Comparison of ENCODE assay signal across 31 cellular contexts in the genomic region with DNA sequence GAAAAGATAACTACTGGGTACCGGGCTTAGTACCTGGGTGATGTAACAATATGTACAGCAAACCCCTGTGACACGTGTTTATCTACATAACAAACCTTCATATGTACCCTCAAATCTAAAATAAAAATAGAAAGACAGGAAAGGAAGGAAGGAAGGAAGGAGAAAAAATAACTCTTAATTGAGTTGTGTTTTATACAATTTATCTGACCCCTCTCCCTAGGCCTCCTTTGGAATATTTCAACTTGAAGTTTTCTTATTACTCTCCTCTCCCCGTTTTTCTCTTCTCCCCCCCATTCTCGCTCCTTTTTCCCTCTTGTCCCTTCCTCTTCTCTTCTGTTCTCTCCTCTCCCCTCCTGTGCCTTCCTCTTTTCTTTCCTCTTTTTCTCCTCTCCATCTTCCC.
"Had no signal": no experiment of that assay in that cellular context is flagged by ENCODE, and none has a peak within 500 bp of the region (broad histone marks: within the 10 kb centered on the region; RNA-seq: fewer than 3 reads in every experiment).

No MANE protein-coding gene starts in this region.

- FAIRE-seq: bronchial epithelial cell, TTC549 had no signal

- ATAC-seq: activated CD4-positive, alpha-beta T cell treated with anti-CD3 and anti-CD28 coated beads for 36 hours; activated CD4-positive, CD25-positive, alpha-beta regulatory T cell treated with anti-CD3 and anti-CD28 coated beads, Interleukin-2, amount 50 U/mL, for 24 hours; activated CD8-positive, alpha-beta memory T cell treated with anti-CD3 and anti-CD28 coated beads, Interleukin-2, amount 10 ng/mL, durations not matched to agents 7 days and 5 days; activated CD8-positive, alpha-beta T cell treated with anti-CD3 and anti-CD28 coated beads, Interleukin-2, amount 10 ng/mL, durations not matched to agents 7 days and 5 days; activated naive CD8-positive, alpha-beta T cell treated with anti-CD3 and anti-CD28 coated beads, Interleukin-2, amount 50 U/mL, for 24 hours; WTC11 had no signal

- H3K36me3 ChIP-seq: ascending aorta, cardiac muscle cell had no signal

- H3K27ac ChIP-seq: ascending aorta, cardiac muscle cell had no signal

- H3K4me1 ChIP-seq: ascending aorta had no signal

- H3K9me3 ChIP-seq: ascending aorta had no signal

- DNase-seq: activated CD4-positive, alpha-beta memory T cell treated with anti-CD3 and anti-CD28 coated beads, Interleukin-2, amount 10 ng/mL, durations not matched to agents 7 days and 5 days; activated CD4-positive, alpha-beta T cell treated with anti-CD3 and anti-CD28 coated beads for 1 hour; activated CD4-positive, alpha-beta T cell treated with anti-CD3 and anti-CD28 coated beads for 36 hours; activated CD4-positive, alpha-beta T cell treated with anti-CD3 and anti-CD28 coated beads for 48 hours; activated CD4-positive, alpha-beta T cell treated with anti-CD3 and anti-CD28 coated beads, Interleukin-2, amount 10 ng/mL, durations not matched to agents 7 days and 5 days; activated CD4-positive, alpha-beta T cell treated with anti-CD3 and anti-CD28 coated beads, Interleukin-2, amount 50 U/mL, for 48 hours; activated CD4-positive, CD25-positive, alpha-beta regulatory T cell; activated CD8-positive, alpha-beta memory T cell treated with anti-CD3 and anti-CD28 coated beads for 24 hours; activated CD8-positive, alpha-beta memory T cell treated with anti-CD3 and anti-CD28 coated beads, Interleukin-2, amount 10 ng/mL, durations not matched to agents 7 days and 5 days; activated CD8-positive, alpha-beta memory T cell treated with anti-CD3 and anti-CD28 coated beads, Interleukin-2, amount 50 U/mL, for 48 hours; activated CD8-positive, alpha-beta T cell treated with anti-CD3 and anti-CD28 coated beads, Interleukin-2, amount 10 ng/mL, durations not matched to agents 7 days and 5 days; activated effector memory CD4-positive, alpha-beta T cell treated with Interleukin-2 at 50 U/mL for 16 hours; activated gamma-delta T cell; activated naive CD4-positive, alpha-beta T cell treated with anti-CD3 and anti-CD28 coated beads, Interleukin-2, amount 10 ng/mL, durations not matched to agents 7 days and 5 days; activated naive CD4-positive, alpha-beta T cell treated with Interleukin-2 at 50 U/mL for 16 hours; activated naive CD8-positive, alpha-beta T cell treated with anti-CD3 and anti-CD28 coated beads, Interleukin-2, amount 10 ng/mL, durations not matched to agents 7 days and 5 days; activated naive CD8-positive, alpha-beta T cell treated with anti-CD3 and anti-CD28 coated beads, Interleukin-2, amount 50 U/mL, for 24 hours; activated T-cell treated with anti-CD3 and anti-CD28 coated beads, Interleukin-2, amount 50 U/mL, for 24 hours; activated T-cell treated with anti-CD3 and anti-CD28 coated beads, Interleukin-2, amount 50 U/mL, for 48 hours; amygdala; anterior cingulate cortex; caudate nucleus; cerebellar nuclear complex; T-helper 2 cell; T-helper 9 cell had no signal

- H3K27me3 ChIP-seq: ascending aorta, cardiac muscle cell had no signal

- H3K4me3 ChIP-seq: ascending aorta, cardiac muscle cell had no signal
